In genomic region chr9:37259906-37260305, GRCh38 we compare ENCODE assay signal across 1 cellular context.
TF ChIP-seq lines count a peak whose summit lies in the region.

No MANE protein-coding gene starts in this region.

TF ChIP-seq in GM23338, 12 proteins besides CTCF, POLR2A, EP300 and RAD21:
- TF ChIP-seq REST (IDR thresholded peaks at IDR 0.05; ENCODE audit: unreplicated experiment) (no peak), ETS1 (IDR thresholded peaks at IDR 0.05) (no peak), STAT1 (IDR thresholded peaks at IDR 0.05; ENCODE audit: unreplicated experiment) (no peak), EZH2phosphoT487 (IDR thresholded peaks at IDR 0.05; ENCODE audit: unreplicated experiment) (no peak), NANOG (IDR thresholded peaks at IDR 0.05; ENCODE audit: borderline replicate concordance) (no peak), ZNF462 (CRISPR knock-in tag; IDR thresholded peaks at IDR 0.05) (no peak), CREB1 (CRISPR knock-in tag; IDR thresholded peaks at IDR 0.05; ENCODE audit: low read depth) (no peak), JUNB (IDR thresholded peaks at IDR 0.05; ENCODE audit: unreplicated experiment) (no peak), ZNF331 (CRISPR knock-in tag; IDR thresholded peaks at IDR 0.05; ENCODE audit: low read depth) (no peak), EZH2 (IDR thresholded peaks at IDR 0.05; ENCODE audit: low read depth, unreplicated experiment) (no peak), ZNF114 (CRISPR knock-in tag; IDR thresholded peaks at IDR 0.05) (no peak), POLR2AphosphoS5 (IDR thresholded peaks at IDR 0.05; ENCODE audit: low read depth) (no peak)
